In the genomic region with DNA sequence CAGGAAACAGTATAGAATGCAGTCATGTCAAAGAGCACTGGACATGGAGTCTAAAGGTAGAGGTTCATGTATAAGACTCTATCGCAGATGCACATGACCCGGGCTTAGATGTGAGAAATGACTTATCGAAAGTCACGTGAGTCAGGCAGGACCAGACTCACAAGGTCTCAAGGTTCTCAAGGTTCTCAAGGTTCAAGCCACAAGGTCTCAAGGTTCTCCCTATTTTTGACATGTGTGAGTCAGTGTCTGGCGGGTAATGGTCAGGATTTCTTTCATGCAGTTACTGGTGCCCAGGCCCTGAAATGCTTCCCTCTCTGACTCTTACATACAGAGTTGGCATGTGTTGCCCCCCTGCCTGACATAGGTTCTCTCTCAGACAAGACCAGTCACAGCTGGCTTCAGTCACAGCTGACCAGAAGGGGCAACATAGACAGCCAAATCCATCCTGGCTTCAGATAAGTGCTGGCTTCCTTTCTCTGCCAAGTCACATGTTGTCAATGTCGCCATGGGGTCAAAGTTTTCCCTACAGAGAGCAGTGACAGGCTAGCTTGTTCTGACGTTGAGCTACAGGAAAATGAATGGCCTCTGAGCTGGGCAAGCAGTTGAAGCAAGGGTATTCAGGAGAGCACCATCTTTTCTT, we compare ENCODE assay signal across 35 cellular contexts. TPM values are rescaled to one million over a fixed set of nuclear protein-coding genes. Genes with fewer than 3 reads are reported as not detected.
DNase-seq lines count a peak whose midpoint lies in the region; ATAC-seq, FAIRE-seq and TF ChIP-seq lines count a peak whose summit lies in the region.
"Had no signal": no experiment of that assay in that cellular context is flagged by ENCODE, and none has a peak within 500 bp of the region (broad histone marks: within the 10 kb centered on the region; RNA-seq: fewer than 3 reads in every experiment).

No MANE protein-coding gene starts in this region.

- no peaks in the 10 kb centered on the region for H4K20me1 ChIP-seq in SK-N-SH (ENCODE audit: insufficient read depth)
- no peaks in the 10 kb centered on the region for H4K20me1 ChIP-seq in HepG2 (ENCODE audit: insufficient read depth, low read length)

- no peaks in the 10 kb centered on the region for H3F3A ChIP-seq in SK-N-SH (replicated peaks; ENCODE audit: insufficient read depth)

- H3K27ac ChIP-seq in SK-N-SH (ENCODE audit: low read depth in 2 of 2, low read length in 1 of 2) (no peak overlapping the region), heart left ventricle (peak overlapping the region in 11 of 12 donors; percentile 26 to 96 (median 82)), HepG2 (ENCODE audit: extremely low read length, insufficient read depth, low read length) (no peak overlapping the region), small intestine (ENCODE audit: low read depth in 1 of 2, low read length in 1 of 2) (no peak overlapping the region)
- H3K27ac ChIP-seq: Peyer's patch, tibial artery had no signal

- POLR2A ChIA-PET in SK-N-SH (lab: Yijun Ruan, JAX) = no interaction called here
- POLR2A ChIA-PET in HepG2 (lab: Yijun Ruan, JAX) = no interaction called here

- H3K27ac Mint-ChIP-seq in HFFc6 = no peak overlapping the region
- H3K27ac Mint-ChIP-seq: activated CD4-positive, alpha-beta T cell treated with anti-CD3 and anti-CD28 coated beads, Interleukin-2, amount 10 ng/mL, durations not matched to agents 7 days and 5 days; activated naive CD4-positive, alpha-beta T cell treated with anti-CD3 and anti-CD28 coated beads, Interleukin-2, amount 50 U/mL, for 24 hours; dendritic cell treated with granulocyte-macrophage colony-stimulating factor and Interleukin-4, amounts not matched to agents 40 ng/mL and 50 ng/mL, for 4 days; endodermal cell; GM23338 had no signal

- intact Hi-C loops in heart left ventricle (cut with DNase I) (loop anchor here in 1 of 10 donors (5.0 kb wide), 1 partner anchor 51 kb away; a partner anchor contains a TSS), HepG2 (cut with micrococcal nuclease; ENCODE audit: unreplicated experiment) (no loop called here)

- no peak for TF ChIP-seq CTCF in SK-N-SH (IDR thresholded peaks at IDR 0.05)
- TF ChIP-seq CTCF in heart left ventricle (IDR thresholded peaks at IDR 0.05) = peak in 3 of 12 donors; percentile 10 to 22 (median 22)
- no peak for TF ChIP-seq CTCF in HepG2 (CRISPR knock-in tag; IDR thresholded peaks at IDR 0.05)
- no peak for TF ChIP-seq CTCF in HFFc6 (IDR thresholded peaks at IDR 0.05)

- H3K4me1 ChIP-seq in SK-N-SH (ENCODE audit: control insufficient read depth in 1 of 2, insufficient read depth in 2 of 2, low read depth in 1 of 2, low read length in 1 of 2) (no peaks in the 10 kb centered on the region; a peak in 1 of 4 replicates), heart left ventricle (peaks cover 0 to 80% (median 6%) of the 10 kb centered on the region in 12 donors), HepG2 (ENCODE audit: insufficient read depth, low read length) (peaks cover 19% of the 10 kb centered on the region), small intestine (ENCODE audit: control insufficient read depth in 2 of 2, insufficient read depth in 1 of 2, low read depth in 1 of 2, low read length in 1 of 2) (peaks cover 0 to 3% of the 10 kb centered on the region in 2 donors)
- H3K4me1 ChIP-seq: tibial artery had no signal

- H3K27me3 ChIP-seq in SK-N-SH (ENCODE audit: insufficient read depth) (no peaks in the 10 kb centered on the region), heart left ventricle (no peaks in the 10 kb centered on the region), HepG2 (ENCODE audit: control insufficient read depth in 1 of 2, insufficient read depth in 2 of 2, low read length in 2 of 2) (peaks cover 0 to 2% of the 10 kb centered on the region in 2 experiments; a peak in 1 of 5 replicates), small intestine (ENCODE audit: control insufficient read depth in 2 of 2, insufficient read depth in 2 of 2, low read length in 2 of 2) (no peaks in the 10 kb centered on the region)
- H3K27me3 ChIP-seq: Peyer's patch, tibial artery had no signal

- H3K4me2 ChIP-seq in SK-N-SH = no peak overlapping the region
- no peak overlapping the region for H3K4me2 ChIP-seq in HepG2 (ENCODE audit: low read depth, low read length)
- H3K4me2 ChIP-seq: GM23338 had no signal

- TF ChIP-seq POLR2A in heart left ventricle (IDR thresholded peaks at IDR 0.05) (no peak), HepG2 (IDR thresholded peaks at IDR 0.05; ENCODE audit: insufficient read depth in 1 of 2, low read depth in 2 of 2, low read length in 2 of 2) (no peak)

- in situ Hi-C loops in HepG2 (cut with HindIII; ENCODE audit: extremely low pct_ligation_motif_present, low pct_unique_long_range_greater_than_20kb) = no loop called here

- H3K9ac ChIP-seq in SK-N-SH (no peak overlapping the region), HepG2 (ENCODE audit: insufficient read depth, low read depth, low read length) (no peak overlapping the region)

- WGBS in SK-N-SH (ENCODE audit: low lambda C conversion rate) = 71% methylated on average over 7 of the region's 7 CpGs
- WGBS in heart left ventricle, 4 donors = 40 to 57% (median 45%) methylated on average over 7 of the region's 7 CpGs
- WGBS in HepG2 (ENCODE audit: low lambda C conversion rate) = 54% methylated on average over 5 of the region's 7 CpGs
- 55 to 74% (median 55%) methylated on average over 7 of the region's 7 CpGs for WGBS in small intestine, 3 donors

- TF ChIP-seq RAD21 in SK-N-SH (IDR thresholded peaks at IDR 0.05; ENCODE audit: low read length) = no peak
- TF ChIP-seq RAD21 in HepG2 (CRISPR knock-in tag; IDR thresholded peaks at IDR 0.05) = no peak

- H3K9me2 ChIP-seq in SK-N-SH = no peaks in the 10 kb centered on the region

- H3K9me3 Mint-ChIP-seq in HFFc6 = no peaks in the 10 kb centered on the region
- H3K9me3 Mint-ChIP-seq: activated CD4-positive, alpha-beta T cell treated with anti-CD3 and anti-CD28 coated beads, Interleukin-2, amount 10 ng/mL, durations not matched to agents 7 days and 5 days; activated naive CD4-positive, alpha-beta T cell treated with anti-CD3 and anti-CD28 coated beads, Interleukin-2, amount 50 U/mL, for 24 hours; dendritic cell treated with granulocyte-macrophage colony-stimulating factor and Interleukin-4, amounts not matched to agents 40 ng/mL and 50 ng/mL, for 4 days; endodermal cell; GM23338 had no signal

- H3K9me3 ChIP-seq in SK-N-SH (no peaks in the 10 kb centered on the region), heart left ventricle (no peaks in the 10 kb centered on the region), HepG2 (ENCODE audit: low read length) (no peaks in the 10 kb centered on the region), small intestine (ENCODE audit: control insufficient read depth, low read depth) (no peaks in the 10 kb centered on the region)
- H3K9me3 ChIP-seq: Peyer's patch, tibial artery had no signal

- peaks cover 8% of the 10 kb centered on the region; the same call in 1 of the 2 replicates for H3K4me1 Mint-ChIP-seq in HFFc6 (ENCODE audit: low read depth)
- H3K4me1 Mint-ChIP-seq: activated CD4-positive, alpha-beta T cell treated with anti-CD3 and anti-CD28 coated beads, Interleukin-2, amount 10 ng/mL, durations not matched to agents 7 days and 5 days; activated naive CD4-positive, alpha-beta T cell treated with anti-CD3 and anti-CD28 coated beads, Interleukin-2, amount 50 U/mL, for 24 hours had no signal

- no peaks in the 10 kb centered on the region for H3K36me3 Mint-ChIP-seq in HFFc6 (ENCODE audit: low read depth)
- H3K36me3 Mint-ChIP-seq: activated naive CD4-positive, alpha-beta T cell treated with anti-CD3 and anti-CD28 coated beads, Interleukin-2, amount 50 U/mL, for 24 hours had no signal

- ATAC-seq in SK-N-SH treated with all-trans-retinoic acid at 6 μM for 48 hours (no peak), heart left ventricle (peak; percentile 68 to 85 (median 84)), HepG2 (peak; percentile 86)
- ATAC-seq: GM23338 had no signal

- H3K36me3 ChIP-seq in SK-N-SH (replicated peaks in 1 of 2; ENCODE audit: control insufficient read depth in 1 of 2, insufficient read depth in 2 of 2, low read length in 1 of 2) = no peaks in the 10 kb centered on the region
- H3K36me3 ChIP-seq in heart left ventricle = peaks cover 0 to 61% (median 33%) of the 10 kb centered on the region in 9 donors
- no peaks in the 10 kb centered on the region for H3K36me3 ChIP-seq in HepG2 (replicated peaks in 1 of 2; ENCODE audit: control insufficient read depth in 1 of 2, insufficient read depth in 2 of 2, low read length in 2 of 2)
- no peaks in the 10 kb centered on the region for H3K36me3 ChIP-seq in small intestine (ENCODE audit: control insufficient read depth in 2 of 2, insufficient read depth in 2 of 2, low read length in 2 of 2)
- H3K36me3 ChIP-seq: Peyer's patch, tibial artery had no signal

- peaks cover 2% of the 10 kb centered on the region for H3K27me3 Mint-ChIP-seq in HFFc6 (ENCODE audit: insufficient read depth)
- H3K27me3 Mint-ChIP-seq: activated CD4-positive, alpha-beta T cell treated with anti-CD3 and anti-CD28 coated beads, Interleukin-2, amount 10 ng/mL, durations not matched to agents 7 days and 5 days; activated naive CD4-positive, alpha-beta T cell treated with anti-CD3 and anti-CD28 coated beads, Interleukin-2, amount 50 U/mL, for 24 hours; dendritic cell treated with granulocyte-macrophage colony-stimulating factor and Interleukin-4, amounts not matched to agents 40 ng/mL and 50 ng/mL, for 4 days had no signal

- DNase-seq in SK-N-SH (peak; percentile 19), heart left ventricle (peak in 4 of 5 donors; percentile 61 to 77 (median 67)), HepG2 (ENCODE audit: low spot score) (peak; percentile 47), small intestine (peak; percentile 78), HFFc6 (no peak), T-helper 2 cell (no peak), anterior cingulate cortex (lab: John Stamatoyannopoulos, UW) (no peak)
- DNase-seq: activated CD4-positive, alpha-beta T cell treated with anti-CD3 and anti-CD28 coated beads, Interleukin-2, amount 10 ng/mL, durations not matched to agents 7 days and 5 days; amygdala; Calu3; endodermal cell; head of caudate nucleus; kidney; MM.1S; NCI-H1105 treated with DMSO at 0.1 percent for 48 hours; NCI-H2081; NCI-H226; NCI-H69; retina; SIG-M5; stimulated activated CD8-positive, alpha-beta memory T cell treated with anti-CD3 and anti-CD28 coated beads, Interleukin-4, amount 100 ng/mL, for 48 hours; SW 1271; T-helper 9 cell; tibial artery had no signal

- BruUV-seq in HepG2 (replicated peaks; lab: Mats Ljungman, UMichigan) = no TSS peak

- TF ChIP-seq EP300 in SK-N-SH (IDR thresholded peaks at IDR 0.05; ENCODE audit: borderline replicate concordance in 1 of 2, low read depth in 1 of 2, low read length in 1 of 2) = no peak
- TF ChIP-seq EP300 in HepG2 (IDR thresholded peaks at IDR 0.05; ENCODE audit: low read depth in 2 of 2, low read length in 2 of 2) = no peak
- no peak for TF ChIP-seq EP300 in HepG2 (CRISPR knock-in tag; IDR thresholded peaks at IDR 0.05; ENCODE audit: borderline replicate concordance)

- H3K79me2 ChIP-seq in SK-N-SH (ENCODE audit: insufficient read depth) = no peaks in the 10 kb centered on the region
- no peaks in the 10 kb centered on the region for H3K79me2 ChIP-seq in HepG2 (ENCODE audit: insufficient read depth, low read length)

- CTCF ChIA-PET in SK-N-SH (lab: Yijun Ruan, JAX) (interaction anchor here (0.6 to 1.3 kb wide), 2 partner anchors 47 to 114 kb away, joined by 3 to 4 read pairs; no protein-coding TSS in a partner anchor), HepG2 (lab: Yijun Ruan, JAX; ENCODE audit: low intra/inter-chr PET ratio, low total read pairs) (no interaction called here)

- H3K4me3 ChIP-seq in SK-N-SH (ENCODE audit: low read depth in 2 of 2, low read length in 1 of 2) (no peak overlapping the region), heart left ventricle (no peak overlapping the region), HepG2 (replicated peaks in 1 of 3; ENCODE audit: insufficient read depth in 1 of 3, low read depth in 2 of 3, low read length in 3 of 3) (no peak overlapping the region), small intestine (ENCODE audit: low read depth in 1 of 2, low read length in 2 of 2) (no peak overlapping the region)
- H3K4me3 ChIP-seq: GM23338, Peyer's patch, tibial artery had no signal

- H2AFZ ChIP-seq in SK-N-SH (ENCODE audit: low read depth) = no peak overlapping the region
- no peak overlapping the region for H2AFZ ChIP-seq in HepG2 (ENCODE audit: low read length)
- H2AFZ ChIP-seq: GM23338 had no signal

- H3K4me3 Mint-ChIP-seq in HFFc6 = no peak overlapping the region
- H3K4me3 Mint-ChIP-seq: activated CD4-positive, alpha-beta T cell treated with anti-CD3 and anti-CD28 coated beads, Interleukin-2, amount 10 ng/mL, durations not matched to agents 7 days and 5 days; activated naive CD4-positive, alpha-beta T cell treated with anti-CD3 and anti-CD28 coated beads, Interleukin-2, amount 50 U/mL, for 24 hours; dendritic cell treated with granulocyte-macrophage colony-stimulating factor and Interleukin-4, amounts not matched to agents 40 ng/mL and 50 ng/mL, for 4 days; endodermal cell; GM23338 had no signal

- FAIRE-seq in HepG2 (lab: Jason Lieb, UNC) (no peak), small intestine (lab: Jason Lieb, UNC) (no peak)
- FAIRE-seq: A204.1, kidney had no signal

RNA-seq across cellular contexts. Expression of a gene that starts 10.1 kb away (rescaled TPM):
- polyA plus RNA-seq in SK-N-SH (2012; rRNA removed) = not detected in 2 replicates
- polyA plus RNA-seq in SK-N-SH (2012; cell fraction: cytosol; rRNA removed) = 0.04 TPM in 1 of 2 replicates, not detected in the other
- polyA plus RNA-seq in SK-N-SH (2012; cell fraction: nucleus; rRNA removed) = not detected in 2 replicates
- total RNA-seq in heart left ventricle = 1,000 to 10,000 TPM in 8 of 9 donors, 100 to 1,000 TPM in 1; 988 to 3,521 (median 2,213) TPM
- 1,000 to 10,000 TPM; 1,002 to 1,556 TPM for polyA plus RNA-seq in heart left ventricle
- total RNA-seq in HepG2 (2016; rRNA removed; fragmentation: Illumina TruSeq; extraction: Trizol) = not detected in 2 replicates
- not detected in 2 replicates for total RNA-seq in HepG2 (2016; cell fraction: cytosol; rRNA removed; fragmentation: Illumina TruSeq; extraction: Trizol; ENCODE audit: low read depth)
- not detected in 2 replicates for total RNA-seq in HepG2 (2016; cell fraction: insoluble cytoplasmic fraction; rRNA removed; fragmentation: Illumina TruSeq; extraction: Trizol)
- not detected in 2 replicates for total RNA-seq in HepG2 (2016; cell fraction: membrane; rRNA removed; fragmentation: Illumina TruSeq; extraction: Trizol)
- not detected in 2 replicates for total RNA-seq in HepG2 (2016; cell fraction: nucleus; rRNA removed; fragmentation: Illumina TruSeq; extraction: Trizol)
- polyA plus RNA-seq in HepG2 (2011; rRNA removed) = not detected in 2 replicates
- polyA plus RNA-seq in HepG2 (2011; cell fraction: cytosol; rRNA removed) = not detected in 2 replicates
- polyA plus RNA-seq in HepG2 (2011; cell fraction: nucleus; rRNA removed) = not detected in 2 replicates
- not detected in 2 replicates for polyA plus RNA-seq in HepG2 (2012)
- not detected in 2 replicates for polyA plus RNA-seq in HepG2 (2016; cell fraction: cytosol; fragmentation: Illumina TruSeq; extraction: Trizol; ENCODE audit: low read depth)
- not detected in 2 replicates for polyA plus RNA-seq in HepG2 (2016; cell fraction: insoluble cytoplasmic fraction; fragmentation: Illumina TruSeq; extraction: Trizol; ENCODE audit: low read depth)
- polyA plus RNA-seq in HepG2 (2016; cell fraction: membrane; fragmentation: Illumina TruSeq; extraction: Trizol; ENCODE audit: low read depth) = not detected in 2 replicates
- polyA plus RNA-seq in HepG2 (2016; cell fraction: nucleus; fragmentation: Illumina TruSeq; extraction: Trizol; ENCODE audit: insufficient read depth, low read depth) = not detected in 2 replicates
- polyA minus RNA-seq in HepG2 (2011; rRNA and poly(A)+ RNA removed; ENCODE audit: low replicate concordance) = not detected in 2 replicates
- not detected in 2 replicates for polyA minus RNA-seq in HepG2 (2011; cell fraction: cytosol; rRNA and poly(A)+ RNA removed)
- polyA minus RNA-seq in HepG2 (2011; cell fraction: nucleus; rRNA and poly(A)+ RNA removed) = not detected in 2 replicates
- 10 to 100 TPM in 1 of 3 donors, 1 to 10 TPM in 1, under 1 TPM in 1; 0.09 to 17.0 (median 1.1) TPM for polyA plus RNA-seq in small intestine
- not detected for total RNA-seq in HFFc6 (2021; fragmentation: NEBNext Ultra II Directional; extraction: Animal tissue kit (Norgen Biotek cat#: 25700))
- total RNA-seq: activated CD4-positive, alpha-beta T cell treated with anti-CD3 and anti-CD28 coated beads, Interleukin-2, amount 10 ng/mL, durations not matched to agents 7 days and 5 days; activated CD8-positive, alpha-beta memory T cell treated with anti-CD3 and anti-CD28 coated beads for 36 hours; Calu3; endodermal cell; fibroblast of villous mesenchyme; GM23338; HT1080; kidney; osteocyte; Peyer's patch had no signal
- polyA plus RNA-seq: GM23338, neural cell had no signal

RNA-seq across cellular contexts. Expression of a gene that starts 49.1 kb away (rescaled TPM):
- polyA plus RNA-seq in SK-N-SH (2012; rRNA removed) = 2.5 and 2.7 TPM in 2 replicates
- polyA plus RNA-seq in SK-N-SH (2012; cell fraction: cytosol; rRNA removed) = 2.0 and 2.1 TPM in 2 replicates
- polyA plus RNA-seq in SK-N-SH (2012; cell fraction: nucleus; rRNA removed) = 2.9 and 3.6 TPM in 2 replicates
- total RNA-seq in heart left ventricle = 1 to 10 TPM; 2.3 to 6.6 (median 4.2) TPM
- polyA plus RNA-seq in heart left ventricle = 1 to 10 TPM in 1 of 2 donors, under 1 TPM in 1; 0.84 to 3.0 TPM
- total RNA-seq in HepG2 (2016; rRNA removed; fragmentation: Illumina TruSeq; extraction: Trizol) = 8.9 and 9.4 TPM in 2 replicates
- total RNA-seq in HepG2 (2016; cell fraction: cytosol; rRNA removed; fragmentation: Illumina TruSeq; extraction: Trizol; ENCODE audit: low read depth) = 1.0 and 1.2 TPM in 2 replicates
- total RNA-seq in HepG2 (2016; cell fraction: insoluble cytoplasmic fraction; rRNA removed; fragmentation: Illumina TruSeq; extraction: Trizol) = 7.9 and 9.1 TPM in 2 replicates
- total RNA-seq in HepG2 (2016; cell fraction: membrane; rRNA removed; fragmentation: Illumina TruSeq; extraction: Trizol) = 3.8 and 4.5 TPM in 2 replicates
- total RNA-seq in HepG2 (2016; cell fraction: nucleus; rRNA removed; fragmentation: Illumina TruSeq; extraction: Trizol) = 15.0 and 16.1 TPM in 2 replicates
- polyA plus RNA-seq in HepG2 (2011; rRNA removed) = 1.9 and 3.3 TPM in 2 replicates
- 1.3 and 1.4 TPM in 2 replicates for polyA plus RNA-seq in HepG2 (2011; cell fraction: cytosol; rRNA removed)
- polyA plus RNA-seq in HepG2 (2011; cell fraction: nucleus; rRNA removed) = 4.7 and 5.3 TPM in 2 replicates
- 1.4 and 2.7 TPM in 2 replicates for polyA plus RNA-seq in HepG2 (2012)
- polyA plus RNA-seq in HepG2 (2016; cell fraction: cytosol; fragmentation: Illumina TruSeq; extraction: Trizol; ENCODE audit: low read depth) = 0.82 and 0.87 TPM in 2 replicates
- 12.0 and 12.3 TPM in 2 replicates for polyA plus RNA-seq in HepG2 (2016; cell fraction: insoluble cytoplasmic fraction; fragmentation: Illumina TruSeq; extraction: Trizol; ENCODE audit: low read depth)
- polyA plus RNA-seq in HepG2 (2016; cell fraction: membrane; fragmentation: Illumina TruSeq; extraction: Trizol; ENCODE audit: low read depth) = 1.9 and 2.2 TPM in 2 replicates
- polyA plus RNA-seq in HepG2 (2016; cell fraction: nucleus; fragmentation: Illumina TruSeq; extraction: Trizol; ENCODE audit: insufficient read depth, low read depth) = 16.9 and 18.0 TPM in 2 replicates
- 3.0 and 4.3 TPM in 2 replicates for polyA minus RNA-seq in HepG2 (2011; rRNA and poly(A)+ RNA removed; ENCODE audit: low replicate concordance)
- polyA minus RNA-seq in HepG2 (2011; cell fraction: cytosol; rRNA and poly(A)+ RNA removed) = 1.2 and 1.7 TPM in 2 replicates
- 18.0 and 25.4 TPM in 2 replicates for polyA minus RNA-seq in HepG2 (2011; cell fraction: nucleus; rRNA and poly(A)+ RNA removed)
- 1 to 10 TPM in 1 of 3 donors, under 1 TPM in 2; 0.27 to 4.7 (median 0.45) TPM for polyA plus RNA-seq in small intestine
- 1 to 10 TPM; 1.5 to 4.3 (median 3.4) TPM for total RNA-seq in HFFc6 (2021; fragmentation: NEBNext Ultra II Directional; extraction: Animal tissue kit (Norgen Biotek cat#: 25700))

Comparison
In these comparisons a context has a peak if more than half of its experiments do, and no peak if none do; other contexts are left out.
1. DNase-seq: peak in SK-N-SH (single experiment), heart left ventricle (4 of 5), HepG2 (single experiment) and small intestine (single experiment); none in HFFc6 (single experiment), T-helper 2 cell (0 of 5) and anterior cingulate cortex (0 of 58).
2. H3K27ac ChIP-seq: peak in heart left ventricle (11 of 12); none in SK-N-SH (0 of 2), HepG2 (single experiment) and small intestine (0 of 2).
3. RNA of a gene that starts 10.1 kb away (polyA plus RNA-seq): 1,002 to 1,556 TPM in heart left ventricle; 0.09 to 17.0 TPM in small intestine, 0.04 TPM in SK-N-SH and not detected in HepG2; every median in the first group is over 10 times any median in the second.